ENCODE assay signal across 24 cellular contexts in the genomic region with DNA sequence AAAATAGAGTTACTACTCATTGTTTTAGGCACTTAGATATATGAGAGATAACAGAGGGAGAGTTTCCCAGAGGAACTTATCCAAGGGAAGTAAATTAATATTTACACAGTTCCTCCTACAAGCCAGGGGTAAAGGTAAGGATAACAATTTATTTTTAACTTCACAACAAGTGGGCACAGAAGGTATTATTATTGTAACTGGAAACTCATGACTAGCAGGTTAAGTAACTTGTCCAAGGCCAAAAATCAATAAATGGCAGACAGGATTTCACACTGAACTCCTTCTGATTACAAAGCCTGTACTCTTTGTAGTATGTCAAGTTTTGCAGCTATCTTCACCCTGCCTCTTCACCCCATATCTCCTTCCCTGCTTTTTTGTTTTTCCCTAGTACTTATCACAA.
DNase-seq lines count a peak whose midpoint lies in the region; ATAC-seq and TF ChIP-seq lines count a peak whose summit lies in the region.
"Had no signal": no experiment of that assay in that cellular context is flagged by ENCODE, and none has a peak within 500 bp of the region (broad histone marks: within the 10 kb centered on the region; RNA-seq: fewer than 3 reads in every experiment).

No MANE protein-coding gene starts in this region.

- DNase-seq in activated naive CD4-positive, alpha-beta T cell treated with anti-CD3 and anti-CD28 coated beads, Interleukin-2, amount 50 U/mL, for 16 hours, result no peak
- no peak for DNase-seq in ACHN
- DNase-seq: BE2C; C1 segment of cervical spinal cord; CD4-positive, alpha-beta memory T cell; CD4-positive, CD25-positive, alpha-beta regulatory T cell; CD8-positive, alpha-beta memory T cell; COR-L47; DMS 273 treated with DMSO at 0.1 percent for 48 hours; DMS153; DMS53; DMS79; DND-41; EL; GDM1 had no signal

- no peaks in the 10 kb centered on the region for H3K4me1 Mint-ChIP-seq in activated naive CD4-positive, alpha-beta T cell treated with anti-CD3 and anti-CD28 coated beads, Interleukin-2, amount 50 U/mL, for 24 hours
- H3K4me1 Mint-ChIP-seq: CD14-positive monocyte; CD4-positive, alpha-beta memory T cell; CD8-positive, alpha-beta memory T cell had no signal

- H3K36me3 ChIP-seq in HEK293 (ENCODE audit: control insufficient read depth in 2 of 2, insufficient read depth in 1 of 2, low read length in 2 of 2), result peaks cover 2 to 6% of the 10 kb centered on the region in 2 experiments; a peak in 2 of 3 replicates
- H3K36me3 ChIP-seq: BE2C had no signal

- TF ChIP-seq CTCF in HEK293 (tag by site-specific recombination; IDR thresholded peaks at IDR 0.05) (no peak), VCaP (conservative IDR thresholded peaks at IDR 0.05) (no peak)

- peaks cover 24% of the 10 kb centered on the region for H3K36me3 Mint-ChIP-seq in activated naive CD4-positive, alpha-beta T cell treated with anti-CD3 and anti-CD28 coated beads, Interleukin-2, amount 50 U/mL, for 24 hours

- H3K4me1 ChIP-seq in HEK293 (ENCODE audit: control insufficient read depth, insufficient read depth, low read length), result no peaks in the 10 kb centered on the region
- H3K4me1 ChIP-seq: A549, BE2C, BLaER1 had no signal

- CTCF ChIA-PET in HEK293 (lab: Yijun Ruan, JAX), result interaction anchor here (0.6 kb wide), 1 partner anchor 34 kb away, joined by 3 read pairs; no protein-coding TSS in a partner anchor

- no peaks in the 10 kb centered on the region for H3K9me3 ChIP-seq in HEK293 (ENCODE audit: control insufficient read depth, insufficient read depth, low read depth, low read length)
- H3K9me3 ChIP-seq: A549, BE2C, BLaER1 had no signal

- H3K27ac ChIP-seq in HEK293 (ENCODE audit: extremely low read depth, low read depth, low read length), result no peak overlapping the region
- H3K27ac ChIP-seq in VCaP, result peak overlapping the region; percentile 36
- H3K27ac ChIP-seq: 22Rv1, A549, BLaER1 had no signal

- in situ Hi-C loops in ACHN (cut with HindIII; ENCODE audit: low pct_ligation_motif_present, low pct_unique_long_range_greater_than_20kb, low sequenced_read_pairs), result no loop called here

- POLR2A ChIA-PET in HEK293 (lab: Yijun Ruan, JAX), result no interaction called here

- no peaks in the 10 kb centered on the region for H3K9me3 Mint-ChIP-seq in activated naive CD4-positive, alpha-beta T cell treated with anti-CD3 and anti-CD28 coated beads, Interleukin-2, amount 50 U/mL, for 24 hours
- H3K9me3 Mint-ChIP-seq: CD14-positive monocyte had no signal

- peak overlapping the region; percentile 12 for H3K27ac Mint-ChIP-seq in activated naive CD4-positive, alpha-beta T cell treated with anti-CD3 and anti-CD28 coated beads, Interleukin-2, amount 50 U/mL, for 24 hours
- H3K27ac Mint-ChIP-seq: CD14-positive monocyte; CD4-positive, CD25-positive, alpha-beta regulatory T cell had no signal

- no peaks in the 10 kb centered on the region for H3K27me3 Mint-ChIP-seq in activated naive CD4-positive, alpha-beta T cell treated with anti-CD3 and anti-CD28 coated beads, Interleukin-2, amount 50 U/mL, for 24 hours
- H3K27me3 Mint-ChIP-seq: CD4-positive, alpha-beta memory T cell; CD4-positive, CD25-positive, alpha-beta regulatory T cell; CD8-positive, alpha-beta memory T cell had no signal

- H3K4me3 Mint-ChIP-seq in activated naive CD4-positive, alpha-beta T cell treated with anti-CD3 and anti-CD28 coated beads, Interleukin-2, amount 50 U/mL, for 24 hours, result no peak overlapping the region
- H3K4me3 Mint-ChIP-seq: CD14-positive monocyte; CD4-positive, alpha-beta memory T cell; CD4-positive, CD25-positive, alpha-beta regulatory T cell; CD8-positive, alpha-beta memory T cell had no signal

- H3K4me3 ChIP-seq in HEK293 (ENCODE audit: low read depth, low read length), result no peak overlapping the region
- H3K4me3 ChIP-seq: A549, BLaER1, GM12878 had no signal

- ATAC-seq in GM21717 (IDR thresholded peaks at IDR 0.05; ENCODE audit: unreplicated experiment), result no peak
- ATAC-seq: A549, GM12878 had no signal

TF ChIP-seq in HEK293, 187 proteins besides CTCF, POLR2A, EP300 and RAD21:
- TF ChIP-seq, protein P1, sequence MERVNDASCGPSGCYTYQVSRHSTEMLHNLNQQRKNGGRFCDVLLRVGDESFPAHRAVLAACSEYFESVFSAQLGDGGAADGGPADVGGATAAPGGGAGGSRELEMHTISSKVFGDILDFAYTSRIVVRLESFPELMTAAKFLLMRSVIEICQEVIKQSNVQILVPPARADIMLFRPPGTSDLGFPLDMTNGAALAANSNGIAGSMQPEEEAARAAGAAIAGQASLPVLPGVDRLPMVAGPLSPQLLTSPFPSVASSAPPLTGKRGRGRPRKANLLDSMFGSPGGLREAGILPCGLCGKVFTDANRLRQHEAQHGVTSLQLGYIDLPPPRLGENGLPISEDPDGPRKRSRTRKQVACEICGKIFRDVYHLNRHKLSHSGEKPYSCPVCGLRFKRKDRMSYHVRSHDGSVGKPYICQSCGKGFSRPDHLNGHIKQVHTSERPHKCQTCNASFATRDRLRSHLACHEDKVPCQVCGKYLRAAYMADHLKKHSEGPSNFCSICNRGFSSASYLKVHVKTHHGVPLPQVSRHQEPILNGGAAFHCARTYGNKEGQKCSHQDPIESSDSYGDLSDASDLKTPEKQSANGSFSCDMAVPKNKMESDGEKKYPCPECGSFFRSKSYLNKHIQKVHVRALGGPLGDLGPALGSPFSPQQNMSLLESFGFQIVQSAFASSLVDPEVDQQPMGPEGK (tag by site-specific recombination; IDR thresholded peaks at IDR 0.05), result no peak
- TF ChIP-seq SP2 (tag by site-specific recombination; IDR thresholded peaks at IDR 0.05), result no peak
- no peak for TF ChIP-seq ZNF549 (tag by site-specific recombination; IDR thresholded peaks at IDR 0.05)
- TF ChIP-seq, protein P2, sequence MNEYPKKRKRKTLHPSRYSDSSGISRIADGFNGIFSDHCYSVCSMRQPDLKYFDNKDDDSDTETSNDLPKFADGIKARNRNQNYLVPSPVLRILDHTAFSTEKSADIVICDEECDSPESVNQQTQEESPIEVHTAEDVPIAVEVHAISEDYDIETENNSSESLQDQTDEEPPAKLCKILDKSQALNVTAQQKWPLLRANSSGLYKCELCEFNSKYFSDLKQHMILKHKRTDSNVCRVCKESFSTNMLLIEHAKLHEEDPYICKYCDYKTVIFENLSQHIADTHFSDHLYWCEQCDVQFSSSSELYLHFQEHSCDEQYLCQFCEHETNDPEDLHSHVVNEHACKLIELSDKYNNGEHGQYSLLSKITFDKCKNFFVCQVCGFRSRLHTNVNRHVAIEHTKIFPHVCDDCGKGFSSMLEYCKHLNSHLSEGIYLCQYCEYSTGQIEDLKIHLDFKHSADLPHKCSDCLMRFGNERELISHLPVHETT (tag by site-specific recombination; IDR thresholded peaks at IDR 0.05), result no peak
- no peak for TF ChIP-seq IKZF3 (tag by site-specific recombination; IDR thresholded peaks at IDR 0.05)
- TF ChIP-seq SP7 (tag by site-specific recombination; IDR thresholded peaks at IDR 0.05), result peak; percentile 88
- TF ChIP-seq ZNF10 (tag by site-specific recombination; IDR thresholded peaks at IDR 0.05), result no peak
